Comparison of ENCODE assay signal across 16 cellular contexts in the genomic region with DNA sequence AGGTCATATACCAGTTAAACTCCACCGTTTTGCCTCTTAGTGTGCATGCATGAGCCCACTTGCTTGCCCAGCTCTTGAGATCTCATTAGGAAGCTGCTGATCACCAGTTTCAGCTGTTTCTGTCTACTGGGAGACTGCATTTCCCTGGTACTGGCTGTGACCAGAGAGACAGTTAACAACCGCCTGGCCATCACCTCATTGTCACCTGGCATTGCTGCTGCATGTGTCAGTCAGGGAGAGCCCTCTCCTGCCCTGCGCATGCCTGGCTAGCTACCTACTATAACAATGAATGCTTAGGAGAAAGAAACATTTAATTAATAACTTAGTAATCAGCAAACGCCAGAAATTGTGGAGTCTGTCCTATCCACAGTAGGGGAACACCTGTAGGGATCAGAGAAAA.
A peak's percentile ranks its signal among the peaks of the same experiment; 100 is the strongest.
DNase-seq lines count a peak whose midpoint lies in the region; ATAC-seq and TF ChIP-seq lines count a peak whose summit lies in the region.
"Had no signal": no experiment of that assay in that cellular context is flagged by ENCODE, and none has a peak within 500 bp of the region (broad histone marks: within the 10 kb centered on the region; RNA-seq: fewer than 3 reads in every experiment).

No MANE protein-coding gene starts in this region.

- no peak overlapping the region for H4K91ac ChIP-seq in trophoblast cell (ENCODE audit: low read depth, low read length)

- H2AFZ ChIP-seq in GM23338 = 0 out of 2 replicates have a peak overlapping the region, but pooled peaks have one; percentile 40
- H2AFZ ChIP-seq in trophoblast cell (ENCODE audit: insufficient read depth, low read length, poor library complexity) = no peak overlapping the region
- H2AFZ ChIP-seq: GM23248 had no signal

- H3K27me3 ChIP-seq in GM23338 (ENCODE audit: insufficient read depth) (no peaks in the 10 kb centered on the region), trophoblast cell (ENCODE audit: insufficient read depth, low read length) (no peaks in the 10 kb centered on the region)

- H3K4me3 ChIP-seq in GM23338 (no peak overlapping the region), trophoblast cell (ENCODE audit: low read depth, low read length) (no peak overlapping the region)
- H3K4me3 ChIP-seq: GM23248 had no signal

- H3K4ac ChIP-seq in trophoblast cell (ENCODE audit: low read depth, low read length) = no peak overlapping the region

- no peak overlapping the region for H3K4me3 Mint-ChIP-seq in GM23338
- H3K4me3 Mint-ChIP-seq: CD4-positive, alpha-beta T cell; HFFc6 had no signal

- H3K4me2 ChIP-seq in GM23338 (no peak overlapping the region), trophoblast cell (ENCODE audit: low read length) (no peak overlapping the region)

- no peak overlapping the region for H2BK5ac ChIP-seq in trophoblast cell (ENCODE audit: low read depth, low read length, poor library complexity)

- H3K9me3 ChIP-seq in trophoblast cell (ENCODE audit: insufficient read depth, low read depth, low read length) = no peaks in the 10 kb centered on the region
- H3K9me3 ChIP-seq: Caco-2 had no signal

- no peak overlapping the region for H3K9ac ChIP-seq in trophoblast cell (ENCODE audit: low read length)
- H3K9ac ChIP-seq: GM23248 had no signal

- peaks cover under 1% of the 10 kb centered on the region for H3K27me3 Mint-ChIP-seq in GM23338 (ENCODE audit: insufficient read depth, low read depth, poor library complexity)
- H3K27me3 Mint-ChIP-seq: CD4-positive, alpha-beta T cell had no signal

- H3F3A ChIP-seq in GM23338 (replicated peaks; ENCODE audit: low read depth) = no peaks in the 10 kb centered on the region

- H3K27ac ChIP-seq in GM23338 (ENCODE audit: low read depth) = no peak overlapping the region
- H3K27ac ChIP-seq in trophoblast cell (ENCODE audit: low read depth, low read length) = no peak overlapping the region
- H3K27ac ChIP-seq: C4-2B, GM23248 had no signal

- no peaks in the 10 kb centered on the region for H3K9me3 Mint-ChIP-seq in GM23338

- no peaks in the 10 kb centered on the region for H3K79me1 ChIP-seq in trophoblast cell (ENCODE audit: low read length)

- H3K14ac ChIP-seq in trophoblast cell (ENCODE audit: low read length) = no peak overlapping the region

- no peak overlapping the region for H2BK120ac ChIP-seq in trophoblast cell (ENCODE audit: insufficient read depth, low read length, poor library complexity)

- no peaks in the 10 kb centered on the region for H3K36me3 Mint-ChIP-seq in GM23338 (ENCODE audit: low read depth)

- H3K27ac Mint-ChIP-seq in GM23338 = no peak overlapping the region
- H3K27ac Mint-ChIP-seq: CD4-positive, alpha-beta T cell; HFFc6 had no signal

- H4K20me1 ChIP-seq in GM23338 (replicated peaks; ENCODE audit: insufficient read depth) = no peaks in the 10 kb centered on the region

- H4K8ac ChIP-seq in trophoblast cell (ENCODE audit: low read depth, low read length) = no peak overlapping the region

- H2BK12ac ChIP-seq in trophoblast cell (ENCODE audit: low read length) = no peak overlapping the region

- TF ChIP-seq CTCF in GM23338 (conservative IDR thresholded peaks at IDR 0.05; ENCODE audit: low read depth in 2 of 2) = no peak

- H3K36me3 ChIP-seq in GM23338 (ENCODE audit: insufficient read depth) (no peaks in the 10 kb centered on the region), trophoblast cell (ENCODE audit: control insufficient read depth in 1 of 2, insufficient read depth in 2 of 2, low read length in 2 of 2) (no peaks in the 10 kb centered on the region)

- no peaks in the 10 kb centered on the region; the same call in 1 of the 2 replicates for H3K9me2 ChIP-seq in GM23338 (ENCODE audit: insufficient read depth)

- DNase-seq in GM23338 (ENCODE audit: low spot score) = no peak
- peak; percentile 32 for DNase-seq in NCI-H69 (lab: John Stamatoyannopoulos, UW)
- DNase-seq in islet precursor cell = peak; percentile 56
- peak; percentile 8 to 57 for DNase-seq in trophoblast cell
- no peak for DNase-seq in activated naive CD4-positive, alpha-beta T cell (lab: John Stamatoyannopoulos, UW)
- DNase-seq: ACHN; AML-193; Caco-2; CD4-positive, alpha-beta T cell; GM23248; H7; HFFc6; IMR-90 had no signal

- no peaks in the 10 kb centered on the region for H3K4me1 Mint-ChIP-seq in GM23338

- WGBS in trophoblast cell (ENCODE audit: extremely low coverage, insufficient coverage, insufficient read length) = no CpG with 5 or more reads among the region's 4 CpGs

- H3K23ac ChIP-seq in trophoblast cell (ENCODE audit: low read length) = no peak overlapping the region

- no peak overlapping the region for H3K18ac ChIP-seq in trophoblast cell (ENCODE audit: low read length)

- H2AK5ac ChIP-seq in trophoblast cell (ENCODE audit: low read length) = no peak overlapping the region

- H3K79me2 ChIP-seq in GM23338 (replicated peaks; ENCODE audit: insufficient read depth) (no peaks in the 10 kb centered on the region), trophoblast cell (ENCODE audit: control insufficient read depth, insufficient read depth, low read length, poor library complexity) (no peaks in the 10 kb centered on the region)

- H3K4me1 ChIP-seq in GM23338 (ENCODE audit: insufficient read depth) = peaks cover 3% of the 10 kb centered on the region; the same call in 1 of the 2 replicates
- no peaks in the 10 kb centered on the region for H3K4me1 ChIP-seq in trophoblast cell (ENCODE audit: control insufficient read depth in 1 of 2, insufficient read depth in 2 of 2, low read length in 2 of 2)
- H3K4me1 ChIP-seq: Caco-2 had no signal

- H4K12ac ChIP-seq in trophoblast cell (ENCODE audit: low read depth, low read length) = no peak overlapping the region

- ATAC-seq in GM23338 (no peak), GM21619 (IDR thresholded peaks at IDR 0.05; ENCODE audit: unreplicated experiment) (no peak)
- ATAC-seq: HCT116 had no signal

TF ChIP-seq in GM23338, 12 proteins besides CTCF, POLR2A, EP300 and RAD21:
- TF ChIP-seq POLR2AphosphoS5 (IDR thresholded peaks at IDR 0.05; ENCODE audit: low read depth) (no peak), ZNF114 (CRISPR knock-in tag; IDR thresholded peaks at IDR 0.05) (no peak), EZH2 (IDR thresholded peaks at IDR 0.05; ENCODE audit: low read depth, unreplicated experiment) (no peak)

Comparison
In these comparisons a context has a peak if more than half of its experiments do, and no peak if none do; other contexts are left out.
1. DNase-seq: peak in NCI-H69 (single experiment), islet precursor cell (single experiment) and trophoblast cell (2 of 2); none in GM23338 (single experiment) and activated naive CD4-positive, alpha-beta T cell (0 of 4).